Comparison of ENCODE assay signal across 25 cellular contexts in genomic region chr1:205709640-205710039, GRCh38.
"Had no signal": no experiment of that assay in that cellular context is flagged by ENCODE, and none has a peak within 500 bp of the region (broad histone marks: within the 10 kb centered on the region; RNA-seq: fewer than 3 reads in every experiment).

No MANE protein-coding gene starts in this region.

- H3K27ac Mint-ChIP-seq: activated CD4-positive, alpha-beta memory T cell treated with anti-CD3 and anti-CD28 coated beads, Interleukin-2, amount 10 ng/mL, durations not matched to agents 7 days and 5 days; activated CD4-positive, alpha-beta T cell treated with anti-CD3 and anti-CD28 coated beads for 36 hours; activated naive CD8-positive, alpha-beta T cell; T-cell had no signal

- H3K4me3 Mint-ChIP-seq: activated CD4-positive, alpha-beta memory T cell treated with anti-CD3 and anti-CD28 coated beads, Interleukin-2, amount 10 ng/mL, durations not matched to agents 7 days and 5 days; activated CD4-positive, alpha-beta T cell treated with anti-CD3 and anti-CD28 coated beads for 36 hours; activated naive CD8-positive, alpha-beta T cell; brain; IgD-negative memory B cell; T-cell had no signal

- H3K27me3 Mint-ChIP-seq: activated CD4-positive, alpha-beta memory T cell treated with anti-CD3 and anti-CD28 coated beads, Interleukin-2, amount 10 ng/mL, durations not matched to agents 7 days and 5 days; activated CD4-positive, alpha-beta T cell treated with anti-CD3 and anti-CD28 coated beads for 36 hours; activated naive CD8-positive, alpha-beta T cell; brain; IgD-negative memory B cell; T-cell had no signal

- H3K27ac ChIP-seq: SK-N-MC had no signal

- ATAC-seq: activated CD4-positive, alpha-beta T cell treated with anti-CD3 and anti-CD28 coated beads for 36 hours; Panc1; T-cell had no signal

- DNase-seq: activated CD4-positive, alpha-beta memory T cell treated with anti-CD3 and anti-CD28 coated beads, Interleukin-2, amount 10 ng/mL, durations not matched to agents 7 days and 5 days; activated CD4-positive, alpha-beta T cell treated with anti-CD3 and anti-CD28 coated beads for 36 hours; activated CD4-positive, alpha-beta T cell treated with anti-CD3 and anti-CD28 coated beads, Interleukin-2, amount 50 U/mL, for 1 hour; activated naive CD4-positive, alpha-beta T cell treated with Interleukin-2 at 50 U/mL for 16 hours; activated T-cell treated with anti-CD3 and anti-CD28 coated beads for 4 hours; amygdala; KG1; NCI-H1105; NCI-H1436; NCI-H1694 treated with DMSO at 0.1 percent for 48 hours; NCI-H2029 treated with DMSO at 0.1 percent for 48 hours; NCI-H345; NCI-H510A; NCI-H69; NK-92 treated with Interleukin-12 subunit alpha and Interleukin-12 subunit beta, amount 100 ng/mL, for 24 hours; OCI-M1; RPMI8226; T-cell; T-helper 2 cell; T1000 had no signal

- H3K9me3 Mint-ChIP-seq: activated CD4-positive, alpha-beta memory T cell treated with anti-CD3 and anti-CD28 coated beads, Interleukin-2, amount 10 ng/mL, durations not matched to agents 7 days and 5 days; brain; IgD-negative memory B cell; T-cell had no signal

- H3K4me3 ChIP-seq: SK-N-MC had no signal
